In genomic region chr4:119314356-119314755, GRCh38 we compare ENCODE assay signal across 8 cellular contexts. TPM values are rescaled to one million over a fixed set of nuclear protein-coding genes. Genes with fewer than 3 reads are reported as not detected.
DNase-seq lines count a peak whose midpoint lies in the region; ATAC-seq and TF ChIP-seq lines count a peak whose summit lies in the region.

No MANE protein-coding gene starts in this region.

- H3K4me1 Mint-ChIP-seq in endodermal cell = no peaks in the 10 kb centered on the region
- H3K4me1 Mint-ChIP-seq in naive thymus-derived CD8-positive, alpha-beta T cell = no peaks in the 10 kb centered on the region

- no peaks in the 10 kb centered on the region for H4K20me1 ChIP-seq in IMR-90 (ENCODE audit: insufficient read depth, low read length)

- no peak overlapping the region for H3K27ac Mint-ChIP-seq in endodermal cell
- peak overlapping the region in 3 of 10 donors; percentile 2 to 67 (median 5) for H3K27ac Mint-ChIP-seq in naive thymus-derived CD8-positive, alpha-beta T cell

- H3K79me1 ChIP-seq in IMR-90 (ENCODE audit: low read depth in 1 of 2, low read length in 2 of 2) = no peaks in the 10 kb centered on the region

- H3K27me3 Mint-ChIP-seq in endodermal cell (ENCODE audit: insufficient read depth) = peaks cover 4% of the 10 kb centered on the region
- H3K27me3 Mint-ChIP-seq in naive thymus-derived CD8-positive, alpha-beta T cell = peaks cover 0 to 3% (median 1%) of the 10 kb centered on the region in 5 donors

- H3K23ac ChIP-seq in IMR-90 (ENCODE audit: low read depth, low read length) = no peak overlapping the region

- no TSS peak for BruUV-seq in IMR-90 (replicated peaks; lab: Mats Ljungman, UMichigan)

- POLR2A ChIA-PET in IMR-90 (lab: Charles Lee; ENCODE audit: unreplicated experiment) = no interaction called here
- POLR2A ChIA-PET in naive thymus-derived CD8-positive, alpha-beta T cell (lab: Charles Lee) = interaction anchor here (1.6 kb wide), 1 partner anchor 313 kb away, joined by 3 read pairs; no protein-coding TSS in a partner anchor

- H4K5ac ChIP-seq in IMR-90 (ENCODE audit: low read depth, low read length) = no peak overlapping the region

- no peak overlapping the region for H2AFZ ChIP-seq in IMR-90 (replicated peaks; ENCODE audit: low read length, poor library complexity)

- H3K18ac ChIP-seq in IMR-90 (ENCODE audit: low read depth, low read length) = no peak overlapping the region

- H3K4me2 ChIP-seq in IMR-90 (ENCODE audit: low read depth, low read length) = no peak overlapping the region

- H3K14ac ChIP-seq in IMR-90 (replicated peaks; ENCODE audit: low read depth, low read length) = no peak overlapping the region

- H3K9me3 ChIP-seq in IMR-90 (ENCODE audit: control insufficient read depth, insufficient read depth, low read length) (no peaks in the 10 kb centered on the region), endodermal cell (ENCODE audit: control insufficient read depth, low read length) (no peaks in the 10 kb centered on the region)

- H4K8ac ChIP-seq in IMR-90 (ENCODE audit: low read depth in 2 of 2, low read length in 2 of 2) = no peak overlapping the region

- no peak overlapping the region for H2BK120ac ChIP-seq in IMR-90 (ENCODE audit: low read depth, low read length)

- no peak overlapping the region; the same call in 1 of the 2 replicates for H2AK5ac ChIP-seq in IMR-90 (ENCODE audit: low read depth, low read length)

- intact Hi-C loops in IMR-90 (cut with micrococcal nuclease) = loop anchor here (1.0 to 10.0 kb wide), 4 partner anchors 176 to 1780 kb away; no protein-coding TSS in a partner anchor

- in situ Hi-C loops in IMR-90 (cut with MboI; ENCODE audit: low sequenced_read_pairs) = loop anchor here (10.0 kb wide), 2 partner anchors 170 to 310 kb away; partner anchors contain the start of gene PDE5A

- no peaks in the 10 kb centered on the region for H3K36me3 Mint-ChIP-seq in endodermal cell (ENCODE audit: low read depth)
- no peaks in the 10 kb centered on the region for H3K36me3 Mint-ChIP-seq in naive thymus-derived CD8-positive, alpha-beta T cell

- no peaks in the 10 kb centered on the region for H3K9me1 ChIP-seq in IMR-90 (ENCODE audit: insufficient read depth, low read length)

- H3K27me3 ChIP-seq in IMR-90 (ENCODE audit: control insufficient read depth, insufficient read depth, low read length) (no peaks in the 10 kb centered on the region), endodermal cell (ENCODE audit: control insufficient read depth, insufficient read depth, low read length, poor library complexity, severe bottlenecking) (peaks cover 12% of the 10 kb centered on the region)

- ATAC-seq in GM18867 (IDR thresholded peaks at IDR 0.05; ENCODE audit: unreplicated experiment) (peak; percentile 83), IMR-90 (ENCODE audit: low read depth) (peak; percentile 86), HG03469 (IDR thresholded peaks at IDR 0.05; ENCODE audit: unreplicated experiment) (no peak), GM18520 (IDR thresholded peaks at IDR 0.05; ENCODE audit: unreplicated experiment) (no peak)
- ATAC-seq in naive thymus-derived CD8-positive, alpha-beta T cell = peak; percentile 83 to 91

- CTCF ChIA-PET in IMR-90 (lab: Yijun Ruan, JAX) = interaction anchor here (0.9 to 1.0 kb wide), 2 partner anchors 27 to 742 kb away, joined by 3 to 5 read pairs; no protein-coding TSS in a partner anchor

- no peak for TF ChIP-seq POLR2A in IMR-90 (IDR thresholded peaks at IDR 0.05; ENCODE audit: low read depth, low read length)

- H3K27ac ChIP-seq in IMR-90 (ENCODE audit: insufficient read depth, low read length) = no peak overlapping the region
- H3K27ac ChIP-seq in endodermal cell (ENCODE audit: low read depth, low read length) = no peak overlapping the region

- no peaks in the 10 kb centered on the region for H3K9me3 Mint-ChIP-seq in endodermal cell
- no peaks in the 10 kb centered on the region for H3K9me3 Mint-ChIP-seq in naive thymus-derived CD8-positive, alpha-beta T cell

- TF ChIP-seq CTCF in IMR-90 (conservative IDR thresholded peaks at IDR 0.05; ENCODE audit: low read depth, low read length) (peak; percentile 63), endodermal cell (conservative IDR thresholded peaks at IDR 0.05) (peak; percentile 79)

- H2BK5ac ChIP-seq in IMR-90 (ENCODE audit: low read depth, low read length, poor library complexity, severe bottlenecking) = no peak overlapping the region

- H3K4ac ChIP-seq in IMR-90 (ENCODE audit: low read depth, low read length) = no peak overlapping the region

- no peak overlapping the region for H3K4me3 Mint-ChIP-seq in endodermal cell
- no peak overlapping the region for H3K4me3 Mint-ChIP-seq in naive thymus-derived CD8-positive, alpha-beta T cell

- H3K36me3 ChIP-seq in IMR-90 (ENCODE audit: control insufficient read depth, insufficient read depth, low read length) = no peaks in the 10 kb centered on the region
- no peaks in the 10 kb centered on the region for H3K36me3 ChIP-seq in endodermal cell (ENCODE audit: control insufficient read depth, insufficient read depth, low read length)

- dilution Hi-C loops in IMR-90 (cut with HindIII; ENCODE audit: low sequenced_read_pairs, unreplicated experiment) = no loop called here

- no peak overlapping the region for H3K9ac ChIP-seq in IMR-90 (ENCODE audit: low read depth, low read length)
- no peak overlapping the region for H3K9ac ChIP-seq in endodermal cell (ENCODE audit: extremely low read depth, low read length, poor library complexity, severe bottlenecking)

- H2BK20ac ChIP-seq in IMR-90 (ENCODE audit: low read depth, low read length) = no peak overlapping the region

- no CpG with 5 or more reads among the region's 4 CpGs for WGBS in IMR-90 (ENCODE audit: extremely low coverage in 2 of 2, insufficient read length in 1 of 2), 2 experiments
- 20 to 41% methylated on average over 1 to 4 of the region's 4 CpGs for WGBS in endodermal cell (ENCODE audit: insufficient coverage in 1 of 2, insufficient read length in 1 of 2), 2 experiments

- H4K91ac ChIP-seq in IMR-90 (ENCODE audit: insufficient read depth, low read depth, low read length) = no peak overlapping the region

- H2AK9ac ChIP-seq in IMR-90 (replicated peaks; ENCODE audit: low read depth, low read length, poor library complexity) = no peak overlapping the region

- no peak overlapping the region for H3K4me3 ChIP-seq in IMR-90 (ENCODE audit: insufficient read depth, low read depth, low read length)
- no peak overlapping the region for H3K4me3 ChIP-seq in endodermal cell (ENCODE audit: low read length)

- peak; percentile 72 for TF ChIP-seq RAD21 in IMR-90 (IDR thresholded peaks at IDR 0.05; ENCODE audit: low read length)

- no peaks in the 10 kb centered on the region for H3K4me1 ChIP-seq in IMR-90 (ENCODE audit: control insufficient read depth, insufficient read depth, low read length)
- no peaks in the 10 kb centered on the region for H3K4me1 ChIP-seq in endodermal cell (ENCODE audit: control insufficient read depth, insufficient read depth, low read length)

- H2BK15ac ChIP-seq in IMR-90 (ENCODE audit: low read depth, low read length) = no peak overlapping the region

- no peak overlapping the region for H3K56ac ChIP-seq in IMR-90 (ENCODE audit: extremely low read depth, insufficient read depth, low read length)

- DNase-seq in D341Med (ENCODE audit: low spot score) (peak; percentile 48), IMR-90 (peak; percentile 59), RKO (ENCODE audit: low spot score) (peak; percentile 73), endodermal cell (peak; percentile 56)
- peak in 9 of 10 donors; percentile 16 to 76 (median 46) for DNase-seq in naive thymus-derived CD8-positive, alpha-beta T cell

TF ChIP-seq in IMR-90, 13 proteins besides CTCF, POLR2A, EP300 and RAD21:
- TF ChIP-seq MAZ (IDR thresholded peaks at IDR 0.05; ENCODE audit: borderline replicate concordance, low read depth, low read length) = no peak
- TF ChIP-seq SMC3 (IDR thresholded peaks at IDR 0.05; ENCODE audit: low read depth, low read length) = peak; percentile 68

RNA-seq across cellular contexts. Expression of gene FABP2, which starts 7.6 kb away (rescaled TPM):
- total RNA-seq in IMR-90 (2012; rRNA removed) (not detected in 2 replicates), endodermal cell (not detected)
- not detected in 2 replicates for polyA plus RNA-seq in IMR-90 (2012; rRNA removed)
- not detected in 2 replicates for polyA plus RNA-seq in IMR-90 (2012; cell fraction: cytosol; rRNA removed)
- polyA plus RNA-seq in IMR-90 (2012; cell fraction: nucleus; rRNA removed; ENCODE audit: low replicate concordance) = not detected in 2 replicates
- polyA plus RNA-seq in endodermal cell (2013, experiment 1 of 2) = not detected
- polyA plus RNA-seq in endodermal cell (2013, experiment 2 of 2) = not detected
- total RNA-seq in naive thymus-derived CD8-positive, alpha-beta T cell = under 1 TPM; 0.14 to 0.47 TPM
- under 1 TPM in 2 of 3 donors, not detected in 1; 0.09 to 0.16 TPM for polyA plus RNA-seq in naive thymus-derived CD8-positive, alpha-beta T cell

Comparison
In these comparisons a context has a peak if more than half of its experiments do, and no peak if none do; other contexts are left out.
1. ATAC-seq: peak in GM18867 (single experiment), IMR-90 (single experiment) and naive thymus-derived CD8-positive, alpha-beta T cell (2 of 2); none in HG03469 (single experiment) and GM18520 (single experiment).
2. Peak in every context shown above with its lines, with median percentiles within 50 percentile points of each other: DNase-seq.